17 cellular contexts compared by ENCODE assay signal in the genomic region with DNA sequence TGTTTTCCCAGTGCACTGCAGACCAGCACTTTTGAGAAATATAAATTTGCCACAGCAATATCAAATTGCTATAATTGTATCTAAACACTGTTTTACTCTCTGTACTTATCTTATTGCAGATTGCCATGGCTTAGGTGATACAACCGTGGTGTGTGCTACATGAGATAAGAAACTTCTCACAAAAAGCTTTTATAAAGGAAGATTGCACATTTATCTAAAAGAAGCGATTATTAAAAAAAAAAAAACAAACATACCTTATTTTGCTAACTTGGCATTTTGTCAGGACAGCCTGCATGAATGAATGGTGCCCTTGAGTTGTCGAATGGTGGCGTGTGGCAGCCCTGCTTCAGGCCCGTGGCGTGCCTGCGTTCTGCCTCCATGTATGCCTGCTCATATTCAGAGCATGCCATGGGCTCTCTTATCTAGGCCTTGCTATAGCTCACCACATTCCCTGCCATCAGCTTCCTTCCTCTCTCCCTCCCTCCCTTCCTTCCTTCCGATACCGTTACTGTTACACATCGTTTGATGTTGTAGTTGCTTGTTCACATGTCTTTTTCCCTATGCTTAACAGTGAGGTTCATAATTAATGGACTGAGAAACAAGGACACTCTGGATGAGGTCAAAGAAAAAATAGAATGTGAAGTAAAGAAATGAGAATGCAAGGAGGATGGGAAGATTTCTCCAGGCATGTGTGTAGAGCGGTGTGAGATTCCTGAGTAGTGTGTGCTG.
"Had no signal": no experiment of that assay in that cellular context is flagged by ENCODE, and none has a peak within 500 bp of the region (broad histone marks: within the 10 kb centered on the region; RNA-seq: fewer than 3 reads in every experiment).

No MANE protein-coding gene starts in this region.

- H3K4me3 ChIP-seq: breast epithelium, psoas muscle, sigmoid colon, tibial artery had no signal

- H3K27me3 ChIP-seq: ascending aorta, breast epithelium, sigmoid colon, tibial artery had no signal

- H3K9me3 Mint-ChIP-seq: activated T-helper 17 cell treated with anti-CD3 and anti-CD28 coated beads, Interleukin-2, amount 50 U/mL, for 72 hours; endodermal cell; nephron; stimulated activated memory B cell treated with anti-CD40 and anti-IgM and Interleukin-4, amounts not matched to agents 10 μg/mL and 1 μg/mL and 100 μg/mL, for 72 hours; T-helper 1 cell treated with Interleukin-12 subunit alpha and Interleukin-12 subunit beta and Interleukin-4 antibody, amounts not matched to agents 30 μg/mL and 1 μg/mL, for 36 hours had no signal

- DNase-seq: activated naive CD4-positive, alpha-beta T cell treated with Interleukin-2 at 50 U/mL for 16 hours; activated T-cell treated with anti-CD3 and anti-CD28 coated beads for 4 hours; hippocampal formation; kidney; left ventricle myocardium superior; psoas muscle; sigmoid colon; tibial artery had no signal

- H3K4me1 Mint-ChIP-seq: activated T-helper 17 cell treated with anti-CD3 and anti-CD28 coated beads, Interleukin-2, amount 50 U/mL, for 72 hours; stimulated activated memory B cell treated with anti-CD40 and anti-IgM and Interleukin-4, amounts not matched to agents 10 μg/mL and 1 μg/mL and 100 μg/mL, for 72 hours had no signal

- H3K4me3 Mint-ChIP-seq: activated T-helper 17 cell treated with anti-CD3 and anti-CD28 coated beads, Interleukin-2, amount 50 U/mL, for 72 hours; nephron; stimulated activated memory B cell treated with anti-CD40 and anti-IgM and Interleukin-4, amounts not matched to agents 10 μg/mL and 1 μg/mL and 100 μg/mL, for 72 hours; T-helper 1 cell treated with Interleukin-12 subunit alpha and Interleukin-12 subunit beta and Interleukin-4 antibody, amounts not matched to agents 30 μg/mL and 1 μg/mL, for 36 hours had no signal

- H3K36me3 Mint-ChIP-seq: stimulated activated memory B cell treated with anti-CD40 and anti-IgM and Interleukin-4, amounts not matched to agents 10 μg/mL and 1 μg/mL and 100 μg/mL, for 72 hours had no signal

- H3K4me1 ChIP-seq: ascending aorta, breast epithelium, psoas muscle, sigmoid colon, tibial artery had no signal

- H3K27me3 Mint-ChIP-seq: activated T-helper 17 cell treated with anti-CD3 and anti-CD28 coated beads, Interleukin-2, amount 50 U/mL, for 72 hours; stimulated activated memory B cell treated with anti-CD40 and anti-IgM and Interleukin-4, amounts not matched to agents 10 μg/mL and 1 μg/mL and 100 μg/mL, for 72 hours had no signal

- ATAC-seq: activated CD4-positive, CD25-positive, alpha-beta regulatory T cell treated with anti-CD3 and anti-CD28 coated beads, Interleukin-2, amount 50 U/mL, for 24 hours; activated T-helper 17 cell treated with anti-CD3 and anti-CD28 coated beads, Interleukin-2, amount 50 U/mL, for 72 hours; esophagus mucosa; left ventricle myocardium superior; psoas muscle had no signal

- H3K9me3 ChIP-seq: ascending aorta, breast epithelium, psoas muscle, sigmoid colon, tibial artery had no signal

- H3K27ac ChIP-seq: ascending aorta, breast epithelium, psoas muscle, sigmoid colon, tibial artery had no signal

- H3K27ac Mint-ChIP-seq: activated T-helper 17 cell treated with anti-CD3 and anti-CD28 coated beads, Interleukin-2, amount 50 U/mL, for 72 hours; nephron; stimulated activated memory B cell treated with anti-CD40 and anti-IgM and Interleukin-4, amounts not matched to agents 10 μg/mL and 1 μg/mL and 100 μg/mL, for 72 hours; T-helper 1 cell treated with Interleukin-12 subunit alpha and Interleukin-12 subunit beta and Interleukin-4 antibody, amounts not matched to agents 30 μg/mL and 1 μg/mL, for 36 hours had no signal

- H3K36me3 ChIP-seq: ascending aorta, breast epithelium, sigmoid colon, tibial artery had no signal
